In genomic region chr2:62293490-62294212, GRCh38 we compare ENCODE assay signal across 9 cellular contexts.
DNase-seq lines count a peak whose midpoint lies in the region; ATAC-seq, FAIRE-seq and TF ChIP-seq lines count a peak whose summit lies in the region.
"Had no signal": no experiment of that assay in that cellular context is flagged by ENCODE, and none has a peak within 500 bp of the region (broad histone marks: within the 10 kb centered on the region; RNA-seq: fewer than 3 reads in every experiment).

No MANE protein-coding gene starts in this region.

- peak overlapping the region; percentile 80 to 91 (median 86) for H3K27ac ChIP-seq in stomach

- H3K9me3 Mint-ChIP-seq in activated B cell treated with CpG ODN at 0.5 μM for 24 hours = no peaks in the 10 kb centered on the region
- no peaks in the 10 kb centered on the region for H3K9me3 Mint-ChIP-seq in activated T-cell treated with anti-CD3 and anti-CD28 coated beads, Interleukin-2, amount 50 U/mL, for 24 hours
- H3K9me3 Mint-ChIP-seq: IgD-negative memory B cell had no signal

- no peaks in the 10 kb centered on the region for H3K9me3 ChIP-seq in stomach

- no peaks in the 10 kb centered on the region for H3K36me3 Mint-ChIP-seq in activated B cell treated with CpG ODN at 0.5 μM for 24 hours (ENCODE audit: low read depth)
- H3K36me3 Mint-ChIP-seq in activated T-cell treated with anti-CD3 and anti-CD28 coated beads, Interleukin-2, amount 50 U/mL, for 24 hours (ENCODE audit: low read depth) = no peaks in the 10 kb centered on the region
- H3K36me3 Mint-ChIP-seq: IgD-negative memory B cell had no signal

- TF ChIP-seq CTCF in activated B cell treated with CpG ODN at 0.5 μM for 24 hours (IDR thresholded peaks at IDR 0.05) (no peak), stomach (IDR thresholded peaks at IDR 0.05) (no peak)

- TF ChIP-seq EP300 in stomach (IDR thresholded peaks at IDR 0.05) = no peak

- H3K27me3 Mint-ChIP-seq in activated B cell treated with CpG ODN at 0.5 μM for 24 hours = peaks cover 2% of the 10 kb centered on the region
- no peaks in the 10 kb centered on the region for H3K27me3 Mint-ChIP-seq in activated T-cell treated with anti-CD3 and anti-CD28 coated beads, Interleukin-2, amount 50 U/mL, for 24 hours
- H3K27me3 Mint-ChIP-seq: IgD-negative memory B cell had no signal

- CTCF ChIA-PET in activated B cell treated with CpG ODN at 0.5 μM for 24 hours (lab: Charles Lee) = no interaction called here

- H3K4me3 Mint-ChIP-seq in activated B cell treated with CpG ODN at 0.5 μM for 24 hours = no peak overlapping the region
- H3K4me3 Mint-ChIP-seq in activated T-cell treated with anti-CD3 and anti-CD28 coated beads, Interleukin-2, amount 50 U/mL, for 24 hours = no peak overlapping the region

- no peak for FAIRE-seq in HTR-8/SVneo (lab: Jason Lieb, UNC)

- intact Hi-C loops in activated B cell treated with CpG ODN at 0.5 μM for 24 hours (cut with micrococcal nuclease) (no loop called here), stomach (cut with DNase I; ENCODE audit: low total_unique reads) (no loop called here)

- H3K27ac Mint-ChIP-seq in activated B cell treated with CpG ODN at 0.5 μM for 24 hours = no peak overlapping the region
- no peak overlapping the region for H3K27ac Mint-ChIP-seq in activated T-cell treated with anti-CD3 and anti-CD28 coated beads, Interleukin-2, amount 50 U/mL, for 24 hours

- ATAC-seq in GM18870 (IDR thresholded peaks at IDR 0.05; ENCODE audit: unreplicated experiment) (peak; percentile 72), HG03571 (IDR thresholded peaks at IDR 0.05; ENCODE audit: unreplicated experiment) (peak; percentile 63), activated B cell treated with CpG ODN at 0.5 μM for 24 hours (ENCODE audit: low read depth) (peak; percentile 45), GM21360 (IDR thresholded peaks at IDR 0.05; ENCODE audit: unreplicated experiment) (no peak)

- H3K27me3 ChIP-seq in stomach = no peaks in the 10 kb centered on the region

- H3K4me1 ChIP-seq in stomach = peaks cover 25 to 40% (median 33%) of the 10 kb centered on the region in 4 donors

- no peaks in the 10 kb centered on the region for H3K36me3 ChIP-seq in stomach

- WGBS in stomach, 5 donors = 10 to 28% (median 18%) methylated on average over 12 to 18 of the region's 18 CpGs

- H3K4me3 ChIP-seq in stomach = peak overlapping the region in 1 of 4 donors; percentile 0

- POLR2A ChIA-PET in activated B cell treated with CpG ODN at 0.5 μM for 24 hours (lab: Charles Lee) = interaction anchor here (0.6 kb wide), 1 partner anchor 38 kb away, joined by 3 read pairs; no protein-coding TSS in a partner anchor

- TF ChIP-seq POLR2A in stomach (IDR thresholded peaks at IDR 0.05) = no peak

- peaks cover 7% of the 10 kb centered on the region for H3K4me1 Mint-ChIP-seq in activated B cell treated with CpG ODN at 0.5 μM for 24 hours
- H3K4me1 Mint-ChIP-seq in activated T-cell treated with anti-CD3 and anti-CD28 coated beads, Interleukin-2, amount 50 U/mL, for 24 hours (ENCODE audit: low read depth) = peaks cover 4% of the 10 kb centered on the region

- DNase-seq in activated B cell treated with CpG ODN at 0.5 μM for 24 hours = no peak
- DNase-seq in iris pigment epithelial cell (ENCODE audit: low read depth) = peak; percentile 31
- DNase-seq in stomach = peak; percentile 93
- DNase-seq in HTR-8/SVneo (ENCODE audit: insufficient read length, low spot score) = no peak
- DNase-seq in activated T-cell treated with anti-CD3 and anti-CD28 coated beads, Interleukin-2, amount 50 U/mL, for 24 hours = no peak

Comparison
In these comparisons a context has a peak if more than half of its experiments do, and no peak if none do; other contexts are left out.
1. DNase-seq: peak in iris pigment epithelial cell (single experiment) and stomach (single experiment); none in activated B cell treated with CpG ODN at 0.5 μM for 24 hours (single experiment), HTR-8/SVneo (single experiment) and activated T-cell treated with anti-CD3 and anti-CD28 coated beads, Interleukin-2, amount 50 U/mL, for 24 hours (single experiment).